Comparison of ENCODE assay signal across 30 cellular contexts in genomic region chr15:96072821-96073220, GRCh38.
"Had no signal": no experiment of that assay in that cellular context is flagged by ENCODE, and none has a peak within 500 bp of the region (broad histone marks: within the 10 kb centered on the region; RNA-seq: fewer than 3 reads in every experiment).

No MANE protein-coding gene starts in this region.

- H3K4me1 ChIP-seq: body of pancreas, esophagus squamous epithelium, pancreas, prostate gland, sigmoid colon, thyroid gland, upper lobe of right lung had no signal

- H3K9me3 ChIP-seq: body of pancreas, esophagus squamous epithelium, mucosa of descending colon, pancreas, prostate gland, sigmoid colon, stomach, thyroid gland, upper lobe of right lung had no signal

- H3K27ac ChIP-seq: body of pancreas, epithelial cell of prostate, esophagus squamous epithelium, pancreas, prostate gland, sigmoid colon, stomach, thyroid gland, upper lobe of right lung had no signal

- FAIRE-seq: colon, endometrium, pancreas, small intestine had no signal

- H3K27me3 ChIP-seq: body of pancreas, esophagus squamous epithelium, pancreas, sigmoid colon, stomach, thyroid gland, upper lobe of right lung had no signal

- H3K36me3 ChIP-seq: esophagus squamous epithelium, pancreas, prostate gland, sigmoid colon, stomach, thyroid gland, upper lobe of right lung had no signal

- DNase-seq: activated CD4-positive, alpha-beta T cell treated with anti-CD3 and anti-CD28 coated beads for 4 hours; activated CD4-positive, alpha-beta T cell treated with anti-CD3 and anti-CD28 coated beads, Interleukin-2, amount 50 U/mL, for 48 hours; activated CD8-positive, alpha-beta memory T cell treated with anti-CD3 and anti-CD28 coated beads for 24 hours; activated effector memory CD4-positive, alpha-beta T cell treated with Interleukin-2 at 50 U/mL for 16 hours; activated naive CD4-positive, alpha-beta T cell treated with Interleukin-2 at 50 U/mL for 16 hours; anterior cingulate cortex; body of pancreas; dermis blood vessel endothelial cell; effector CD4-positive, alpha-beta T cell; esophagus squamous epithelium; foreskin melanocyte; glutamatergic neuron; islet precursor cell; left ventricle myocardium superior; mucosa of descending colon; nucleus accumbens; pancreas; retina; sigmoid colon; small intestine; stimulated activated CD4-positive, alpha-beta T cell treated with anti-CD3 and anti-CD28 coated beads, Interleukin-4, amount 100 ng/mL, for 24 hours; stimulated activated CD8-positive, alpha-beta memory T cell treated with anti-CD3 and anti-CD28 coated beads, Interleukin-4, amount 100 ng/mL, for 48 hours; stomach; thyroid gland; upper lobe of right lung had no signal

- H3K4me3 ChIP-seq: body of pancreas, esophagus squamous epithelium, mucosa of descending colon, pancreas, prostate gland, sigmoid colon, stomach, thyroid gland, upper lobe of right lung had no signal

- ATAC-seq: body of pancreas; left ventricle myocardium superior; mucosa of descending colon; pancreas; stimulated activated memory B cell treated with anti-CD40 and anti-IgM and Interleukin-4, amounts not matched to agents 10 μg/mL and 1 μg/mL and 100 μg/mL, for 72 hours; upper lobe of right lung had no signal
